In genomic region chr10:74419491-74420466, GRCh38 we compare ENCODE assay signal across 8 cellular contexts.
A peak's percentile ranks its signal among the peaks of the same experiment; 100 is the strongest.
DNase-seq lines count a peak whose midpoint lies in the region; ATAC-seq and TF ChIP-seq lines count a peak whose summit lies in the region.

No MANE protein-coding gene starts in this region.

- TF ChIP-seq POLR2A in upper lobe of left lung (IDR thresholded peaks at IDR 0.05): no peak

- H3K9me3 Mint-ChIP-seq in activated T-cell treated with anti-CD3 and anti-CD28 coated beads, Interleukin-2, amount 50 U/mL, for 72 hours: peaks cover 1 to 2% of the 10 kb centered on the region in 2 donors

- no peaks in the 10 kb centered on the region for H3K27me3 Mint-ChIP-seq in activated T-cell treated with anti-CD3 and anti-CD28 coated beads, Interleukin-2, amount 50 U/mL, for 72 hours (ENCODE audit: low read depth)

- 75 to 78% methylated on average over 3 of the region's 3 CpGs for WGBS in heart right ventricle, 2 donors
- 64 to 66% methylated on average over 3 of the region's 3 CpGs for WGBS in upper lobe of left lung, 2 donors

- H3K27me3 ChIP-seq in heart right ventricle (no peaks in the 10 kb centered on the region), upper lobe of left lung (no peaks in the 10 kb centered on the region)

- ATAC-seq in heart right ventricle (no peak), Right ventricle myocardium superior (ENCODE audit: poor library complexity) (no peak), upper lobe of left lung (ENCODE audit: low FRiP score in 2 of 2) (no peak), GM18520 (IDR thresholded peaks at IDR 0.05; ENCODE audit: unreplicated experiment) (no peak), GM19463 (IDR thresholded peaks at IDR 0.05; ENCODE audit: unreplicated experiment) (no peak)
- ATAC-seq in activated T-cell treated with anti-CD3 and anti-CD28 coated beads, Interleukin-2, amount 50 U/mL, for 72 hours (replicated peaks in 1 of 2): no peak

- no peak overlapping the region for H3K27ac Mint-ChIP-seq in activated T-cell treated with anti-CD3 and anti-CD28 coated beads, Interleukin-2, amount 50 U/mL, for 72 hours

- H3K36me3 ChIP-seq in heart right ventricle: no peaks in the 10 kb centered on the region
- H3K36me3 ChIP-seq in upper lobe of left lung: no peaks in the 10 kb centered on the region

- peak in 8 of 9 donors; percentile 21 to 54 (median 38) for TF ChIP-seq CTCF in heart right ventricle (IDR thresholded peaks at IDR 0.05)
- TF ChIP-seq CTCF in upper lobe of left lung (IDR thresholded peaks at IDR 0.05): peak in 4 of 6 experiments; percentile 17 to 36 (median 28)

- intact Hi-C loops in heart right ventricle (cut with DNase I): loop anchor here in 2 of 10 donors (10.0 kb wide), 2 partner anchors 405 to 685 kb away; partner anchors contain the start of gene KAT6B (in 1 of the 2)
- intact Hi-C loops in Right ventricle myocardium superior (cut with DNase I): no loop called here

- no peak for DNase-seq in heart right ventricle
- DNase-seq in Right ventricle myocardium superior: no peak
- DNase-seq in NCI-H2196 treated with DMSO at 0.1 percent for 48 hours (lab: John Stamatoyannopoulos, UW; ENCODE audit: unreplicated experiment): peak; percentile 11
- peak; percentile 17 to 23 for DNase-seq in activated T-cell treated with anti-CD3 and anti-CD28 coated beads, Interleukin-2, amount 50 U/mL, for 72 hours
- DNase-seq in kidney glomerular epithelial cell (lab: John Stamatoyannopoulos, UW): peak; percentile 22
- no peak for DNase-seq in upper lobe of left lung

- TF ChIP-seq EP300 in upper lobe of left lung (IDR thresholded peaks at IDR 0.05): no peak

- H3K4me1 Mint-ChIP-seq in activated T-cell treated with anti-CD3 and anti-CD28 coated beads, Interleukin-2, amount 50 U/mL, for 72 hours (ENCODE audit: low read depth): no peaks in the 10 kb centered on the region

- H3K36me3 Mint-ChIP-seq in activated T-cell treated with anti-CD3 and anti-CD28 coated beads, Interleukin-2, amount 50 U/mL, for 72 hours (ENCODE audit: insufficient read depth in 2 of 2): peaks cover 1 to 6% of the 10 kb centered on the region in 2 donors

- H3K4me3 ChIP-seq in heart right ventricle (no peak overlapping the region), upper lobe of left lung (no peak overlapping the region)

- H3K4me1 ChIP-seq in heart right ventricle: peaks cover 0 to 6% (median 0%) of the 10 kb centered on the region in 9 donors
- H3K4me1 ChIP-seq in upper lobe of left lung: peaks cover 0 to 17% (median 8%) of the 10 kb centered on the region in 4 donors

- H3K9me3 ChIP-seq in heart right ventricle (peaks cover 0 to 4% (median 0%) of the 10 kb centered on the region in 11 donors), upper lobe of left lung (no peaks in the 10 kb centered on the region)

- H3K27ac ChIP-seq in heart right ventricle (no peak overlapping the region), upper lobe of left lung (no peak overlapping the region)

- no peak overlapping the region for H3K4me3 Mint-ChIP-seq in activated T-cell treated with anti-CD3 and anti-CD28 coated beads, Interleukin-2, amount 50 U/mL, for 72 hours

Comparison
In these comparisons a context has a peak if more than half of its experiments do, and no peak if none do; other contexts are left out.
1. DNase-seq: peak in NCI-H2196 treated with DMSO at 0.1 percent for 48 hours (single experiment), activated T-cell treated with anti-CD3 and anti-CD28 coated beads, Interleukin-2, amount 50 U/mL, for 72 hours (2 of 2) and kidney glomerular epithelial cell (single experiment); none in heart right ventricle (0 of 2), Right ventricle myocardium superior (single experiment) and upper lobe of left lung (0 of 2).